In genomic region chrX:68432648-68433047, GRCh38 we compare ENCODE assay signal across 9 cellular contexts.
DNase-seq lines count a peak whose midpoint lies in the region; ATAC-seq lines count a peak whose summit lies in the region.
"Had no signal": no experiment of that assay in that cellular context is flagged by ENCODE, and none has a peak within 500 bp of the region (broad histone marks: within the 10 kb centered on the region; RNA-seq: fewer than 3 reads in every experiment).

No MANE protein-coding gene starts in this region.

- no peaks in the 10 kb centered on the region for H3K9me3 ChIP-seq in mucosa of stomach (ENCODE audit: control insufficient read depth, low read length)

- H3K36me3 Mint-ChIP-seq in effector memory CD8-positive, alpha-beta T cell (ENCODE audit: insufficient read depth), result no peaks in the 10 kb centered on the region

- H3K4me1 Mint-ChIP-seq in effector memory CD8-positive, alpha-beta T cell (ENCODE audit: low read depth in 2 of 2), result peaks cover 13% of the 10 kb centered on the region in 2 donors

- in situ Hi-C loops in ACHN (cut with HindIII; ENCODE audit: low pct_ligation_motif_present, low pct_unique_long_range_greater_than_20kb, low sequenced_read_pairs), result no loop called here

- H3K36me3 ChIP-seq in mucosa of stomach (ENCODE audit: control insufficient read depth, insufficient read depth, low read length), result no peaks in the 10 kb centered on the region

- no peak for ATAC-seq in effector memory CD8-positive, alpha-beta T cell (replicated peaks)
- ATAC-seq: GM12878 had no signal

- H3K4me3 Mint-ChIP-seq in effector memory CD8-positive, alpha-beta T cell, result peak overlapping the region; percentile 72 to 76

- no peaks in the 10 kb centered on the region for H3K4me1 ChIP-seq in mucosa of stomach (ENCODE audit: control insufficient read depth, insufficient read depth, low read length)

- H3K27me3 Mint-ChIP-seq in effector memory CD8-positive, alpha-beta T cell, result peaks cover 48 to 56% of the 10 kb centered on the region in 2 donors

- H3K4me3 ChIP-seq in mucosa of stomach (ENCODE audit: low read length), result peak overlapping the region; percentile 77
- H3K4me3 ChIP-seq: GM12878 had no signal

- H3K27me3 ChIP-seq in mucosa of stomach (ENCODE audit: control insufficient read depth, insufficient read depth, low read length), result no peaks in the 10 kb centered on the region

- peak overlapping the region; percentile 71 for H3K9ac ChIP-seq in mucosa of stomach (ENCODE audit: low read length)

- H3K27ac Mint-ChIP-seq in effector memory CD8-positive, alpha-beta T cell, result no peak overlapping the region

- no peaks in the 10 kb centered on the region for H3K9me3 Mint-ChIP-seq in effector memory CD8-positive, alpha-beta T cell

- DNase-seq in ACHN (peak; percentile 4), OCI-M1 (lab: John Stamatoyannopoulos, UW) (peak; percentile 67), NCI-H1417 treated with DMSO at 0.1 percent for 48 hours (lab: John Stamatoyannopoulos, UW) (no peak), SHP77 treated with DMSO at 0.1 percent for 48 hours (lab: John Stamatoyannopoulos, UW) (no peak), COR-L47 (lab: John Stamatoyannopoulos, UW) (no peak), NAMALWA (ENCODE audit: low spot score) (no peak)
- no peak for DNase-seq in effector memory CD8-positive, alpha-beta T cell

Comparison
In these comparisons a context has a peak if more than half of its experiments do, and no peak if none do; other contexts are left out.
1. DNase-seq: peak in ACHN (single experiment) and OCI-M1 (single experiment); none in effector memory CD8-positive, alpha-beta T cell (0 of 3), NCI-H1417 treated with DMSO at 0.1 percent for 48 hours (single experiment), SHP77 treated with DMSO at 0.1 percent for 48 hours (single experiment), COR-L47 (single experiment) and NAMALWA (single experiment).